8 cellular contexts compared by ENCODE assay signal in genomic region chr2:132347041-132347780, GRCh38.
DNase-seq lines count a peak whose midpoint lies in the region; ATAC-seq, FAIRE-seq and TF ChIP-seq lines count a peak whose summit lies in the region.
"Not testable (repeated sequence)": the region's sequence is repeated elsewhere in the genome, so short reads cannot be mapped to it uniquely, and the experiment has no call there.

No MANE protein-coding gene starts in this region.

- not testable (repeated sequence) for H3K79me2 ChIP-seq in mammary epithelial cell (ENCODE audit: insufficient read depth, low read length)

- not testable (repeated sequence) for TF ChIP-seq POLR2A in vagina (IDR thresholded peaks at IDR 0.05)

- in situ Hi-C loops in Panc1 (cut with HindIII; ENCODE audit: low pct_unique_long_range_greater_than_20kb, low sequenced_read_pairs); mammary epithelial cell (cut with MboI; ENCODE audit: low sequenced_read_pairs in 2 of 2): not testable (repeated sequence)

- peak overlapping the region; percentile 82 for H3K9ac ChIP-seq in mammary epithelial cell (ENCODE audit: insufficient read depth, low read length)

- H3K36me3 ChIP-seq in Panc1 (ENCODE audit: control insufficient read depth, insufficient read depth, low read length); mammary epithelial cell (ENCODE audit: insufficient read depth, low read length); vagina: not testable (repeated sequence)

- TF ChIP-seq CTCF in Panc1 (IDR thresholded peaks at IDR 0.05); mammary epithelial cell (conservative IDR thresholded peaks at IDR 0.05 in 1 of 2, IDR thresholded peaks at IDR 0.05 in 1 of 2; ENCODE audit: extremely low read depth in 1 of 2, insufficient read depth in 1 of 2, low read depth in 1 of 2, low read length in 2 of 2); vagina (IDR thresholded peaks at IDR 0.05): not testable (repeated sequence)

- WGBS in mammary epithelial cell (ENCODE audit: low coverage, missing lambda C conversion rate), result 2% methylated on average over 23 of the region's 34 CpGs

- POLR2A ChIA-PET in Panc1 (lab: Charles Lee), result not testable (repeated sequence)

- peak overlapping the region; percentile 98 for H2AFZ ChIP-seq in mammary epithelial cell (ENCODE audit: low read depth, low read length)

- H3K27ac ChIP-seq in Panc1 (ENCODE audit: low read length) (peak overlapping the region; percentile 71), mammary epithelial cell (ENCODE audit: insufficient read depth, low read depth, low read length) (peak overlapping the region; percentile 62), vagina (peak overlapping the region; percentile 33)

- H3K4me2 ChIP-seq in mammary epithelial cell (ENCODE audit: insufficient read depth, low read depth, low read length), result peak overlapping the region; percentile 72

- not testable (repeated sequence) for H3K4me1 ChIP-seq in Panc1 (ENCODE audit: control insufficient read depth, insufficient read depth, low read length); mammary epithelial cell (ENCODE audit: insufficient read depth, low read length); vagina

- peak; percentile 94 for FAIRE-seq in G401.6 (lab: Jason Lieb, UNC)

- not testable (repeated sequence) for H3K9me3 ChIP-seq in Panc1 (ENCODE audit: control insufficient read depth, insufficient read depth, low read depth, low read length); mammary epithelial cell (replicated peaks; ENCODE audit: insufficient read depth, low read length); vagina

- intact Hi-C loops in Panc1 (cut with micrococcal nuclease; ENCODE audit: unreplicated experiment); posterior cingulate gyrus (cut with DNase I); vagina (cut with DNase I): not testable (repeated sequence)
- intact Hi-C loops in mammary epithelial cell (cut with micrococcal nuclease), result loop anchor here (5.0 to 10.0 kb wide), 2 partner anchors 200 to 308 kb away; no protein-coding TSS in a partner anchor

- DNase-seq in NCI-H146 (lab: John Stamatoyannopoulos, UW), result peak; percentile 74
- not testable (repeated sequence) for DNase-seq in Panc1 (ENCODE audit: low read depth, low spot score); vagina (ENCODE audit: extremely low spot score in 2 of 2)
- peak; percentile 80 for DNase-seq in mammary epithelial cell
- DNase-seq in foreskin melanocyte, result peak; percentile 68
- DNase-seq in left kidney (ENCODE audit: low read depth, low spot score), result peak; percentile 92
- DNase-seq in posterior cingulate gyrus, result peak; percentile 80 to 98 (median 86)

- ATAC-seq in Panc1, result peak; percentile 100

- not testable (repeated sequence) for H3K27me3 ChIP-seq in Panc1 (ENCODE audit: control insufficient read depth, insufficient read depth, low read length); mammary epithelial cell (ENCODE audit: insufficient read depth, low read length); vagina

- BruUV-seq in Panc1 (replicated peaks; lab: Mats Ljungman, UMichigan); mammary epithelial cell (replicated peaks; lab: Mats Ljungman, UMichigan): not testable (repeated sequence)

- dilution Hi-C loops in mammary epithelial cell (cut with HindIII; ENCODE audit: low sequenced_read_pairs), result not testable (repeated sequence)

- not testable (repeated sequence) for H4K20me1 ChIP-seq in mammary epithelial cell (ENCODE audit: insufficient read depth, low read length)

- H3K4me3 ChIP-seq in Panc1 (ENCODE audit: low read depth in 2 of 2, low read length in 2 of 2) (peak overlapping the region; percentile 50 to 73), mammary epithelial cell (replicated peaks in 1 of 3; ENCODE audit: insufficient read depth in 1 of 3, low read depth in 2 of 3, low read length in 3 of 3) (peak overlapping the region; percentile 55 to 62 (median 60)), vagina (peak overlapping the region; percentile 33 to 40)

- CTCF ChIA-PET in Panc1 (lab: Charles Lee); mammary epithelial cell (lab: Charles Lee; ENCODE audit: low non-redundant PET): not testable (repeated sequence)
